Comparison of ENCODE assay signal across 15 cellular contexts in the genomic region with DNA sequence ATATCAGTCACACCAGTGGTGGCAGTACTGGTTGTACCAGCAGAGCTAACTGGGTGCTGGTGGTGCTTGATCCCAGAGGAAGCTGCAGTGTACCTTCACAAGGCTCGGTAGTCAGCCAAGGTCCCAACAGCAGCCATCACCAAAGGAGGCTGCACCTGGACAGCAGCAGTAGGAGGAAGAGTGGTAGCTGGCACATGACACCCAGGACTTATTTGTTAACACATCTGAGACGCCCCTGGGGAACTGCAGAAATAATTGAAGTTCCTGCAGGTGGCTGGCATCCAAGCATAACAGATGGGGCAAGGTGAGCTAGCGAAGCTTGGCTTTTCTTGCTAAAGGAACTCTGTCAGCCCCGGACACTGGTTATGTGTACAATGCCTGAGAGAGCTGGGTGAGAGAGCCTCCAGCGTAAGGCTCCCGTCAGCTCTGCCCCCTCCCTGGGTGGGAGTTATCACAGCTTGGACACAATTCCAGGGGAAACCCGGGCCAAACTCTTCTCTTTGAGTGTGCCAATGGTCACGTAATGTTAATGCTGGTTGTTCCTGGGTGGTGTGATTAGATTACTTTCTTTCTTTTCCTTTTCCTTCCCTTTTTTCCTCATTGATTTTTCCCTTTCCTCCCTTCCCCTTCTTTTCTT. TPM values are rescaled to one million over a fixed set of nuclear protein-coding genes. Genes with fewer than 3 reads are reported as not detected.
DNase-seq lines count a peak whose midpoint lies in the region; ATAC-seq, FAIRE-seq and TF ChIP-seq lines count a peak whose summit lies in the region.
"Had no signal": no experiment of that assay in that cellular context is flagged by ENCODE, and none has a peak within 500 bp of the region (broad histone marks: within the 10 kb centered on the region; RNA-seq: fewer than 3 reads in every experiment).

No MANE protein-coding gene starts in this region.

- H3K36me3 ChIP-seq in GM12878 (ENCODE audit: control insufficient read depth in 2 of 2, insufficient read depth in 2 of 2, low read length in 1 of 2), result no peaks in the 10 kb centered on the region
- H3K36me3 ChIP-seq: heart left ventricle, upper lobe of left lung had no signal

- no peak for FAIRE-seq in GM12878 (lab: Jason Lieb, UNC)

- CTCF ChIA-PET in GM12878 (lab: Yijun Ruan, JAX), result interaction anchor here (1.1 to 2.0 kb wide), 2 partner anchors 12 to 32 kb away, joined by 3 to 8 read pairs; no protein-coding TSS in a partner anchor

- H3K79me2 ChIP-seq in GM12878 (ENCODE audit: control insufficient read depth, insufficient read depth, low read length), result no peaks in the 10 kb centered on the region

- peaks cover 0 to 2% (median 0%) of the 10 kb centered on the region in 7 donors for H3K9me3 Mint-ChIP-seq in CD14-positive monocyte
- H3K9me3 Mint-ChIP-seq: activated CD4-positive, alpha-beta memory T cell treated with anti-CD3 and anti-CD28 coated beads for 36 hours; HFFc6 had no signal

- no peak for TF ChIP-seq RAD21 in GM12878 (IDR thresholded peaks at IDR 0.05; ENCODE audit: insufficient read depth, low read depth, low read length)

- POLR2A ChIA-PET in GM12878 (lab: Charles Lee), result interaction anchor here (0.7 kb wide), 1 partner anchor 114 kb away, joined by 3 read pairs; no protein-coding TSS in a partner anchor

- no peak overlapping the region for H3K27ac Mint-ChIP-seq in CD14-positive monocyte
- H3K27ac Mint-ChIP-seq: activated CD4-positive, alpha-beta memory T cell treated with anti-CD3 and anti-CD28 coated beads for 36 hours; HFFc6; progenitor cell of endocrine pancreas had no signal

- no peaks in the 10 kb centered on the region for H3K4me1 Mint-ChIP-seq in CD14-positive monocyte

- SMC1A ChIA-PET in GM12878 (lab: Charles Lee; ENCODE audit: uncharacterized antibody, unreplicated experiment), result interaction anchor here (0.7 to 1.3 kb wide), 5 partner anchors 9 to 206 kb away, joined by 3 to 4 read pairs (median 3); no protein-coding TSS in a partner anchor

- no peak overlapping the region for H3K9ac ChIP-seq in GM12878 (ENCODE audit: control insufficient read depth, insufficient read depth, low read length)

- H3K4me1 ChIP-seq in GM12878 (ENCODE audit: control insufficient read depth, insufficient read depth, low read length), result peaks cover 3% of the 10 kb centered on the region; the same call in 1 of the 2 replicates
- H3K4me1 ChIP-seq: heart left ventricle, upper lobe of left lung had no signal

- H3K36me3 Mint-ChIP-seq in CD14-positive monocyte, result no peaks in the 10 kb centered on the region
- H3K36me3 Mint-ChIP-seq: activated CD4-positive, alpha-beta memory T cell treated with anti-CD3 and anti-CD28 coated beads for 36 hours had no signal

- WGBS in GM12878 (ENCODE audit: insufficient coverage, insufficient replicate concordance, low lambda C conversion rate, missing lambda C conversion rate), result 0% methylated on average over 8 of the region's 8 CpGs

- H3K27ac ChIP-seq in GM12878 (ENCODE audit: control insufficient read depth, insufficient read depth), result no peak overlapping the region
- H3K27ac ChIP-seq: heart left ventricle, upper lobe of left lung had no signal

- TF ChIP-seq POLR2A in GM12878 (IDR thresholded peaks at IDR 0.05; ENCODE audit: low read depth, low read length), result no peak

- intact Hi-C loops in GM12878 (cut with micrococcal nuclease; ENCODE audit: unreplicated experiment) (no loop called here), CD14-positive monocyte (cut with micrococcal nuclease) (no loop called here)

- no peaks in the 10 kb centered on the region for H4K20me1 ChIP-seq in GM12878 (ENCODE audit: control insufficient read depth, insufficient read depth)

- no peak overlapping the region for H3K4me3 Mint-ChIP-seq in CD14-positive monocyte
- H3K4me3 Mint-ChIP-seq: activated CD4-positive, alpha-beta memory T cell treated with anti-CD3 and anti-CD28 coated beads for 36 hours; HFFc6 had no signal

- in situ Hi-C loops in GM12878 (cut with MboI), result no loop called here

- no peak overlapping the region for H2AFZ ChIP-seq in GM12878 (ENCODE audit: control insufficient read depth, low read depth, low read length)

- peak; percentile 51 for ATAC-seq in GM12878
- ATAC-seq in HG03108 (IDR thresholded peaks at IDR 0.05; ENCODE audit: unreplicated experiment), result no peak
- no peak for ATAC-seq in GM18870 (IDR thresholded peaks at IDR 0.05; ENCODE audit: unreplicated experiment)
- ATAC-seq: heart left ventricle had no signal

- no TSS peak for BruUV-seq in GM12878 (replicated peaks; lab: Mats Ljungman, UMichigan)

- H3K9me3 ChIP-seq in GM12878 (replicated peaks; ENCODE audit: control insufficient read depth, insufficient read depth, low read length), result no peaks in the 10 kb centered on the region
- H3K9me3 ChIP-seq: heart left ventricle, upper lobe of left lung had no signal

- no peak overlapping the region for H3K4me3 ChIP-seq in GM12878
- H3K4me3 ChIP-seq: heart left ventricle, lung, upper lobe of left lung had no signal

- RAD21 ChIA-PET in GM12878 (lab: Charles Lee; ENCODE audit: unreplicated experiment), result no interaction called here

- TF ChIP-seq EP300 in GM12878 (IDR thresholded peaks at IDR 0.05; ENCODE audit: borderline replicate concordance in 1 of 2, control insufficient read depth in 1 of 2, low read depth in 2 of 2, low read length in 2 of 2), result no peak

- H3K27me3 ChIP-seq in GM12878 (replicated peaks in 1 of 2; ENCODE audit: control insufficient read depth in 2 of 2, insufficient read depth in 2 of 2, low read length in 1 of 2), result peaks cover 0 to 4% of the 10 kb centered on the region in 2 experiments; a peak in 2 of 4 replicates
- H3K27me3 ChIP-seq: upper lobe of left lung had no signal

- DNase-seq in activated CD8-positive, alpha-beta memory T cell treated with anti-CD3 and anti-CD28 coated beads, Interleukin-2, amount 50 U/mL, for 48 hours, result peak; percentile 42
- DNase-seq in activated CD8-positive, alpha-beta memory T cell treated with anti-CD3 and anti-CD28 coated beads, Interleukin-2, amount 50 U/mL, for 4 hours, result no peak
- DNase-seq in NCI-H2107 treated with DMSO at 0.1 percent for 48 hours (lab: John Stamatoyannopoulos, UW; ENCODE audit: unreplicated experiment) (peak; percentile 96), GM12878 (ENCODE audit: low read depth, low spot score) (no peak), H4 (ENCODE audit: low spot score) (no peak), CD14-positive monocyte (ENCODE audit: low spot score) (no peak)
- DNase-seq: activated CD4-positive, alpha-beta memory T cell treated with anti-CD3 and anti-CD28 coated beads for 36 hours; effector memory CD4-positive, alpha-beta T cell; heart left ventricle; HFFc6; upper lobe of left lung had no signal

- no peak for TF ChIP-seq CTCF in GM12878 (IDR thresholded peaks at IDR 0.05 in 2 of 3, conservative IDR thresholded peaks at IDR 0.05 in 1 of 3; ENCODE audit: control insufficient read depth in 2 of 3, extremely low read depth in 1 of 3, insufficient read depth in 1 of 3, low read depth in 3 of 3, low read length in 3 of 3)
- TF ChIP-seq CTCF in CD14-positive monocyte (IDR thresholded peaks at IDR 0.05), result no peak

- no peak overlapping the region for H3K4me2 ChIP-seq in GM12878 (ENCODE audit: control insufficient read depth, insufficient read depth)

- peaks cover 4 to 7% (median 6%) of the 10 kb centered on the region in 3 donors for H3K27me3 Mint-ChIP-seq in CD14-positive monocyte (ENCODE audit: low read depth in 3 of 3)
- H3K27me3 Mint-ChIP-seq: activated CD4-positive, alpha-beta memory T cell treated with anti-CD3 and anti-CD28 coated beads for 36 hours had no signal

TF ChIP-seq in GM12878, 131 proteins besides CTCF, POLR2A, EP300 and RAD21:
- TF ChIP-seq BHLHE40 (IDR thresholded peaks at IDR 0.05; ENCODE audit: borderline replicate concordance in 1 of 2, low read depth in 2 of 2, low read length in 1 of 2) (peak in 1 of 2 experiments; percentile 8; a peak in 1 of 4 replicates), CHD4 (IDR thresholded peaks at IDR 0.05) (no peak)

RNA-seq across cellular contexts. Expression of a gene that starts 29.1 kb away (rescaled TPM):
- 112 and 136 TPM in 2 replicates for total RNA-seq in GM12878 (2013; cell fraction: nucleolus; rRNA removed)
- 283 and 287 TPM in 2 replicates for total RNA-seq in GM12878 (2014; rRNA removed)
- total RNA-seq in GM12878 (2014; rRNA removed; fragmentation: Illumina TruSeq; extraction: Trizol), result 171 and 183 TPM in 2 replicates
- 268 and 270 TPM in 2 replicates for total RNA-seq in GM12878 (2021)
- polyA plus RNA-seq in GM12878 (2011; ENCODE audit: low read depth), result 66.0 TPM
- 116 and 202 TPM in 2 replicates for polyA plus RNA-seq in GM12878 (2011; rRNA removed)
- 270 and 276 TPM in 2 replicates for polyA plus RNA-seq in GM12878 (2011; cell fraction: cytosol; rRNA removed)
- 172 and 285 TPM in 2 replicates for polyA plus RNA-seq in GM12878 (2011; cell fraction: nucleus; rRNA removed)
- polyA plus RNA-seq in GM12878 (2012), result 121 and 128 TPM in 2 replicates
- 253 and 260 TPM in 2 replicates for polyA plus RNA-seq in GM12878 (2014; fragmentation: Illumina TruSeq; extraction: Trizol)
- polyA plus RNA-seq in GM12878 (2014; fragmentation: Nextera tagmentation; extraction: Ambion mirVana), result 100 to 1,000 TPM; 113 to 170 TPM
- polyA plus RNA-seq in GM12878 (2014; rRNA removed), result 281 and 350 TPM in 2 replicates
- polyA plus RNA-seq in GM12878 (2016; fragmentation: Nextera tagmentation; extraction: Ambion mirVana), result 100 to 1,000 TPM; 271 to 274 TPM
- 185 and 231 TPM in 2 replicates for polyA minus RNA-seq in GM12878 (2011; rRNA and poly(A)+ RNA removed)
- polyA minus RNA-seq in GM12878 (2011; cell fraction: cytosol; rRNA and poly(A)+ RNA removed), result 74.6 and 90.0 TPM in 2 replicates
- 83.4 and 139 TPM in 2 replicates for polyA minus RNA-seq in GM12878 (2011; cell fraction: nucleus; rRNA and poly(A)+ RNA removed)
- 234 and 256 TPM in 2 replicates for total RNA-seq in H4 (2014; rRNA removed; shearing (Covaris generic))
- 10 to 100 TPM; 17.7 to 23.3 TPM for polyA plus RNA-seq in CD14-positive monocyte

Comparison
In these comparisons a context has a peak if more than half of its experiments do, and no peak if none do; other contexts are left out.
1. DNase-seq: peak in activated CD8-positive, alpha-beta memory T cell treated with anti-CD3 and anti-CD28 coated beads, Interleukin-2, amount 50 U/mL, for 48 hours (single experiment) and NCI-H2107 treated with DMSO at 0.1 percent for 48 hours (single experiment); none in activated CD8-positive, alpha-beta memory T cell treated with anti-CD3 and anti-CD28 coated beads, Interleukin-2, amount 50 U/mL, for 4 hours (single experiment), GM12878 (single experiment), H4 (single experiment) and CD14-positive monocyte (single experiment).